ENCODE assay signal across 23 cellular contexts in genomic region chr5:140017397-140018095, GRCh38. TPM values are rescaled to one million over a fixed set of nuclear protein-coding genes. Genes with fewer than 3 reads are reported as not detected.
"Had no signal": no experiment of that assay in that cellular context is flagged by ENCODE, and none has a peak within 500 bp of the region (broad histone marks: within the 10 kb centered on the region; RNA-seq: fewer than 3 reads in every experiment).

No MANE protein-coding gene starts in this region.

- H3K36me3 ChIP-seq: brain microvascular endothelial cell, cardiac muscle cell had no signal

- H3K27ac ChIP-seq: brain microvascular endothelial cell, cardiac muscle cell, KMS-11, PC-9, SK-N-MC, VCaP had no signal

- ATAC-seq: activated CD4-positive, alpha-beta T cell treated with anti-CD3 and anti-CD28 coated beads for 36 hours; activated T-helper 17 cell treated with anti-CD3 and anti-CD28 coated beads, Interleukin-2, amount 50 U/mL, for 72 hours; T-cell had no signal

- DNase-seq: activated CD4-positive, alpha-beta memory T cell treated with anti-CD3 and anti-CD28 coated beads, Interleukin-2, amount 10 ng/mL, durations not matched to agents 7 days and 5 days; activated CD4-positive, alpha-beta T cell treated with anti-CD3 and anti-CD28 coated beads for 36 hours; activated CD4-positive, alpha-beta T cell treated with anti-CD3 and anti-CD28 coated beads, Interleukin-2, amount 50 U/mL, for 1 hour; activated gamma-delta T cell; activated naive CD4-positive, alpha-beta T cell treated with anti-CD3 and anti-CD28 coated beads for 36 hours; activated T-cell treated with anti-CD3 and anti-CD28 coated beads for 4 hours; activated T-cell treated with anti-CD3 and anti-CD28 coated beads, Interleukin-2, amount 50 U/mL, for 48 hours; brain microvascular endothelial cell; NCI-H1092 treated with DMSO at 0.1 percent for 48 hours; NCI-H1436; NCI-H1694 treated with DMSO at 0.1 percent for 48 hours; NCI-H2029 treated with DMSO at 0.1 percent for 48 hours; NCI-H345; NCI-H510A treated with DMSO at 0.1 percent for 48 hours; PC-9; T-cell had no signal

- H3K4me3 ChIP-seq: cardiac muscle cell, PC-9, SK-N-MC had no signal

- H3K27me3 ChIP-seq: cardiac muscle cell had no signal

- H2AFZ ChIP-seq: PC-9 had no signal

- H3K4me2 ChIP-seq: KMS-11, PC-9 had no signal

RNA-seq across cellular contexts. Expression of gene NRG2, which starts 25.6 kb away (rescaled TPM):
- total RNA-seq: activated CD4-positive, alpha-beta memory T cell treated with anti-CD3 and anti-CD28 coated beads, Interleukin-2, amount 10 ng/mL, durations not matched to agents 7 days and 5 days; activated naive CD4-positive, alpha-beta T cell treated with anti-CD3 and anti-CD28 coated beads for 36 hours; PC-9; T-helper 2 cell treated with Interferon-gamma antibody and Interleukin-4, amounts not matched to agents 100 ng/mL and 5 ng/mL, for 36 hours had no signal
- polyA plus RNA-seq: IgD-negative memory B cell had no signal
